Comparison of ENCODE assay signal across 26 cellular contexts in the genomic region with DNA sequence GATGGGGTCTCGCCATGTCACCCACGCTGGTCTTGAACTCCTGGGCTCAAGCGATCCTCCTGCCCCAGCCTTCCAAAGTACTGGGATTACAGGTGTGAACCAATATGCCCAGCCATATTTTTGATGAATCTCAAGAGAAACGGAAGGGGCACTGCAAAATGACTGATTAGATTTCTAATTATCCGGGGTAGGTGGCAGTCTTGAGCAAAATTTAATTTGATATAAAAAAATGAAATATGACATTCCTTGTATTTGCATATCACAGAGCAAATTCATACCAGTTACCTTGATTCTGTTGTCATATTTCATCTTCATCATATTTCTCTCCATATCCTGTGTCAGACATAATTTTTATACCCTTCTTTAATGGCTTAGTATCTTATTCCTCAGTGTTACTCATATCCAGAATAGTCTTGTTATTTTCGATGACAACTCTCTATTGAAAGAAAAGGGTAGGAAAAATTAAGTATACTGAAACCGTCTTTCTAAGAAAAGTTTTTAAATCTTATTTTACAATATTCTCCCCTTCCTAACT.
"Had no signal": no experiment of that assay in that cellular context is flagged by ENCODE, and none has a peak within 500 bp of the region (broad histone marks: within the 10 kb centered on the region; RNA-seq: fewer than 3 reads in every experiment).

No MANE protein-coding gene starts in this region.

- H3K36me3 Mint-ChIP-seq: mesothelial cell of epicardium had no signal

- H3K4me2 ChIP-seq: hepatocyte had no signal

- ATAC-seq: foreskin keratinocyte; gastroesophageal sphincter; heart left ventricle; left lobe of liver; naive thymus-derived CD8-positive, alpha-beta T cell; stimulated activated naive B cell treated with anti-CD40 and anti-IgM and Interleukin-4, amounts not matched to agents 10 μg/mL and 1 μg/mL and 100 μg/mL, for 72 hours; stimulated activated naive CD8-positive, alpha-beta T cell treated with anti-CD3 and anti-CD28 coated beads, Interleukin-15, amount 100 ng/mL, for 72 hours had no signal

- H3K4me3 Mint-ChIP-seq: dendritic cell treated with granulocyte-macrophage colony-stimulating factor and Interleukin-4, amounts not matched to agents 40 ng/mL and 50 ng/mL, for 4 days; memory B cell; mesothelial cell of epicardium; naive thymus-derived CD8-positive, alpha-beta T cell; nephron progenitor cell; stimulated activated naive B cell treated with anti-CD40 and anti-IgM and Interleukin-4, amounts not matched to agents 10 μg/mL and 1 μg/mL and 100 μg/mL, for 72 hours; stimulated activated naive CD8-positive, alpha-beta T cell treated with anti-CD3 and anti-CD28 coated beads, Interleukin-15, amount 100 ng/mL, for 72 hours had no signal

- H3K27ac ChIP-seq: colonic mucosa, esophagus muscularis mucosa, foreskin keratinocyte, gastroesophageal sphincter, heart left ventricle, hepatocyte, prostate gland, right atrium auricular region, skin epidermis, spleen, suprapubic skin had no signal

- H3K9me3 ChIP-seq: colonic mucosa, esophagus muscularis mucosa, gastroesophageal sphincter, prostate gland, right atrium auricular region, suprapubic skin had no signal

- H3K79me2 ChIP-seq: hepatocyte had no signal

- H2AFZ ChIP-seq: hepatocyte had no signal

- H3K27ac Mint-ChIP-seq: memory B cell; mesothelial cell of epicardium; naive thymus-derived CD8-positive, alpha-beta T cell; nephron progenitor cell; stimulated activated naive B cell treated with anti-CD40 and anti-IgM and Interleukin-4, amounts not matched to agents 10 μg/mL and 1 μg/mL and 100 μg/mL, for 72 hours; stimulated activated naive CD8-positive, alpha-beta T cell treated with anti-CD3 and anti-CD28 coated beads, Interleukin-15, amount 100 ng/mL, for 72 hours had no signal

- DNase-seq: colonic mucosa; effector memory CD4-positive, alpha-beta T cell; foreskin keratinocyte; heart left ventricle; kidney; naive thymus-derived CD8-positive, alpha-beta T cell; nephron progenitor cell; nucleus accumbens; spleen; stimulated activated CD4-positive, alpha-beta T cell treated with anti-CD3 and anti-CD28 coated beads, Interleukin-4, amount 100 ng/mL, for 4 hours; stimulated activated naive B cell treated with anti-CD40 and anti-IgM and Interleukin-4, amounts not matched to agents 10 μg/mL and 1 μg/mL and 100 μg/mL, for 72 hours; stimulated activated naive CD8-positive, alpha-beta T cell treated with anti-CD3 and anti-CD28 coated beads, Interleukin-15, amount 100 ng/mL, for 72 hours; trophoblast cell had no signal

- H3K27me3 Mint-ChIP-seq: dendritic cell treated with granulocyte-macrophage colony-stimulating factor and Interleukin-4, amounts not matched to agents 40 ng/mL and 50 ng/mL, for 4 days; memory B cell; naive thymus-derived CD8-positive, alpha-beta T cell; stimulated activated naive B cell treated with anti-CD40 and anti-IgM and Interleukin-4, amounts not matched to agents 10 μg/mL and 1 μg/mL and 100 μg/mL, for 72 hours; stimulated activated naive CD8-positive, alpha-beta T cell treated with anti-CD3 and anti-CD28 coated beads, Interleukin-15, amount 100 ng/mL, for 72 hours had no signal

- H3K4me1 ChIP-seq: colonic mucosa, esophagus muscularis mucosa, foreskin keratinocyte, gastroesophageal sphincter, prostate gland, right atrium auricular region, suprapubic skin had no signal

- H3K4me1 Mint-ChIP-seq: memory B cell; mesothelial cell of epicardium; nephron progenitor cell; stimulated activated naive B cell treated with anti-CD40 and anti-IgM and Interleukin-4, amounts not matched to agents 10 μg/mL and 1 μg/mL and 100 μg/mL, for 72 hours; stimulated activated naive CD8-positive, alpha-beta T cell treated with anti-CD3 and anti-CD28 coated beads, Interleukin-15, amount 100 ng/mL, for 72 hours had no signal

- H3K36me3 ChIP-seq: colonic mucosa, esophagus muscularis mucosa, gastroesophageal sphincter, heart left ventricle, prostate gland, right atrium auricular region, spleen, suprapubic skin had no signal

- H3K27me3 ChIP-seq: colonic mucosa, esophagus muscularis mucosa, foreskin keratinocyte, gastroesophageal sphincter, heart left ventricle, hepatocyte, right atrium auricular region, spleen, suprapubic skin had no signal

- H3K4me3 ChIP-seq: colonic mucosa, esophagus muscularis mucosa, gastroesophageal sphincter, heart left ventricle, hepatocyte, lung, prostate gland, right atrium auricular region, skin epidermis, spleen, suprapubic skin had no signal

- FAIRE-seq: endothelial cell of umbilical vein, kidney had no signal
